Comparison of ENCODE assay signal across 15 cellular contexts in genomic region chr6:142087950-142088857, GRCh38. TPM values are rescaled to one million over a fixed set of nuclear protein-coding genes. Genes with fewer than 3 reads are reported as not detected.
DNase-seq lines count a peak whose midpoint lies in the region; ATAC-seq and TF ChIP-seq lines count a peak whose summit lies in the region.
"Had no signal": no experiment of that assay in that cellular context is flagged by ENCODE, and none has a peak within 500 bp of the region (broad histone marks: within the 10 kb centered on the region; RNA-seq: fewer than 3 reads in every experiment).

No MANE protein-coding gene starts in this region.

- H3K36me3 ChIP-seq in cardiac muscle cell (no peaks in the 10 kb centered on the region), heart right ventricle (no peaks in the 10 kb centered on the region), upper lobe of right lung (no peaks in the 10 kb centered on the region), colonic mucosa (no peaks in the 10 kb centered on the region)
- H3K36me3 ChIP-seq: esophagus muscularis mucosa, thoracic aorta, WERI-Rb-1 had no signal

- peaks cover 29% of the 10 kb centered on the region for H3K27me3 ChIP-seq in cardiac muscle cell
- peaks cover 0 to 44% (median 38%) of the 10 kb centered on the region in 7 donors for H3K27me3 ChIP-seq in heart right ventricle
- H3K27me3 ChIP-seq in upper lobe of right lung: peaks cover 19% of the 10 kb centered on the region
- no peaks in the 10 kb centered on the region for H3K27me3 ChIP-seq in colonic mucosa

- DNase-seq in cardiac muscle cell (ENCODE audit: low read depth in 1 of 2, low spot score in 1 of 2) (no peak), heart right ventricle (no peak), astrocyte of the hippocampus (ENCODE audit: low read depth, low spot score) (peak; percentile 3), iPS-NIHi7 (ENCODE audit: extremely low spot score) (peak; percentile 12), upper lobe of right lung (peak; percentile 27), colonic mucosa (no peak)
- DNase-seq: activated naive CD4-positive, alpha-beta T cell treated with anti-CD3 and anti-CD28 coated beads, Interleukin-2, amount 10 ng/mL, durations not matched to agents 7 days and 5 days; WERI-Rb-1 had no signal

- intact Hi-C loops in heart right ventricle (cut with DNase I): no loop called here
- intact Hi-C loops in upper lobe of right lung (cut with DNase I): no loop called here
- intact Hi-C loops in colonic mucosa (cut with DNase I): no loop called here

- H3K9ac ChIP-seq in colonic mucosa (ENCODE audit: low read depth in 2 of 2, low read length in 2 of 2): no peak overlapping the region

- WGBS in heart right ventricle, 2 donors: 15% methylated on average over 49 of the region's 49 CpGs

- H3K4me3 ChIP-seq in cardiac muscle cell (peak overlapping the region; percentile 17), heart right ventricle (no peak overlapping the region), upper lobe of right lung (no peak overlapping the region), colonic mucosa (no peak overlapping the region)
- H3K4me3 ChIP-seq: esophagus muscularis mucosa, thoracic aorta had no signal

- TF ChIP-seq CTCF in cardiac muscle cell (IDR thresholded peaks at IDR 0.05; ENCODE audit: low read depth, low read length) (no peak), heart right ventricle (IDR thresholded peaks at IDR 0.05) (no peak), upper lobe of right lung (IDR thresholded peaks at IDR 0.05) (no peak), colonic mucosa (IDR thresholded peaks at IDR 0.05) (no peak)

- H3K4me1 ChIP-seq in cardiac muscle cell (ENCODE audit: low read depth): no peaks in the 10 kb centered on the region
- H3K4me1 ChIP-seq in heart right ventricle: peaks cover 0 to 5% (median 0%) of the 10 kb centered on the region in 9 donors
- H3K4me1 ChIP-seq in upper lobe of right lung: no peaks in the 10 kb centered on the region
- H3K4me1 ChIP-seq in colonic mucosa: no peaks in the 10 kb centered on the region

- H3K27ac ChIP-seq in cardiac muscle cell: no peak overlapping the region
- H3K27ac ChIP-seq in heart right ventricle: no peak overlapping the region
- no peak overlapping the region for H3K27ac ChIP-seq in upper lobe of right lung
- H3K27ac ChIP-seq in colonic mucosa: no peak overlapping the region
- H3K27ac ChIP-seq: esophagus muscularis mucosa, HL-60, thoracic aorta, WERI-Rb-1 had no signal

- no peaks in the 10 kb centered on the region for H3K9me3 ChIP-seq in cardiac muscle cell (ENCODE audit: low read depth)
- H3K9me3 ChIP-seq in heart right ventricle: peaks cover 0 to 3% (median 0%) of the 10 kb centered on the region in 11 donors
- no peaks in the 10 kb centered on the region for H3K9me3 ChIP-seq in upper lobe of right lung
- no peaks in the 10 kb centered on the region for H3K9me3 ChIP-seq in colonic mucosa
- H3K9me3 ChIP-seq: esophagus muscularis mucosa, thoracic aorta had no signal

- ATAC-seq in heart right ventricle (no peak), upper lobe of right lung (no peak), GM18907 (IDR thresholded peaks at IDR 0.05; ENCODE audit: unreplicated experiment) (no peak), GM21367 (IDR thresholded peaks at IDR 0.05; ENCODE audit: unreplicated experiment) (no peak)

RNA-seq across cellular contexts. Expression of gene GJE1, which starts 44.5 kb away (rescaled TPM):
- total RNA-seq in cardiac muscle cell (not detected in 2 replicates), heart right ventricle (not detected), upper lobe of right lung (not detected), colonic mucosa (not detected)
- polyA plus RNA-seq in cardiac muscle cell (not detected in 2 replicates), heart right ventricle (not detected)
- total RNA-seq: esophagus muscularis mucosa, osteoblast, thoracic aorta had no signal
- polyA plus RNA-seq: AG04450 had no signal

RNA-seq across cellular contexts. Expression of gene NMBR, which starts 58.7 kb away (rescaled TPM):
- 0.15 TPM in 1 of 2 replicates, not detected in the other for total RNA-seq in cardiac muscle cell
- not detected in 2 replicates for polyA plus RNA-seq in cardiac muscle cell
- not detected for total RNA-seq in heart right ventricle
- not detected for polyA plus RNA-seq in heart right ventricle
- not detected for total RNA-seq in upper lobe of right lung
- total RNA-seq in colonic mucosa: not detected
- total RNA-seq: esophagus muscularis mucosa, osteoblast had no signal

RNA-seq across cellular contexts. Expression of gene VTA1, which starts 58.9 kb away (rescaled TPM):
- total RNA-seq in cardiac muscle cell: 44.0 and 48.6 TPM in 2 replicates
- polyA plus RNA-seq in cardiac muscle cell: 93.0 and 101 TPM in 2 replicates
- total RNA-seq in heart right ventricle: 10 to 100 TPM; 33.3 to 42.6 (median 37.8) TPM
- polyA plus RNA-seq in heart right ventricle: 10 to 100 TPM; 10.5 to 35.1 TPM
- total RNA-seq in upper lobe of right lung: 31.8 TPM
- total RNA-seq in colonic mucosa: 10 to 100 TPM; 46.3 to 56.6 TPM

Comparison
In these comparisons a context has a peak if more than half of its experiments do, and no peak if none do; other contexts are left out.
1. DNase-seq: peak in astrocyte of the hippocampus (single experiment), iPS-NIHi7 (single experiment) and upper lobe of right lung (single experiment); none in cardiac muscle cell (0 of 2), heart right ventricle (0 of 2) and colonic mucosa (single experiment).